In the genomic region with DNA sequence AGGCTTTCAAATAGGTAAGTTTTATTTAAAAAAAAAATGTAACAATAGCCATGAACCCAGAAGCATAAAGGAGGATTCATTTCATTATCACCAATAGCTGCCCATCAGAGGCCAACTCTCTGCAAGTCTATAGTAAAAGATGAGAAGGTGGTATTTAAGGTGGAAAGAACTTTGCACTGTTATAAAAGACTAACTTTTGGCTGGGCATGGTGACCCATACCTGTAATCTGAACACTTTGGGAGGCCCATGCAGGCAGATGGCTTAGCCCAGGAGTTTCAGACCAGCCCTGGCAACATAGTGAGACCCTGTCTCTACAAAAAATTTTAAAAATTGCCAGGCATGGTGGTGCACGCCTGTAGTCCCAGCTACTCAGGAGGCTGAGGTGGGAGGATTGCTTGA, we compare ENCODE assay signal across 24 cellular contexts. TPM values are rescaled to one million over a fixed set of nuclear protein-coding genes. Genes with fewer than 3 reads are reported as not detected.
DNase-seq lines count a peak whose midpoint lies in the region; ATAC-seq and TF ChIP-seq lines count a peak whose summit lies in the region.
"Had no signal": no experiment of that assay in that cellular context is flagged by ENCODE, and none has a peak within 500 bp of the region (broad histone marks: within the 10 kb centered on the region; RNA-seq: fewer than 3 reads in every experiment).

No MANE protein-coding gene starts in this region.

- H3K4me3 Mint-ChIP-seq in neural crest cell: no peak overlapping the region
- no peak overlapping the region for H3K4me3 Mint-ChIP-seq in stimulated activated memory B cell treated with anti-CD40 and anti-IgM and Interleukin-4, amounts not matched to agents 10 μg/mL and 1 μg/mL and 100 μg/mL, for 72 hours
- H3K4me3 Mint-ChIP-seq: CD14-positive monocyte; CD4-positive, alpha-beta memory T cell; CD4-positive, CD25-positive, alpha-beta regulatory T cell; CD8-positive, alpha-beta memory T cell had no signal

- TF ChIP-seq POLR2A in esophagus muscularis mucosa (IDR thresholded peaks at IDR 0.05; ENCODE audit: low read depth): no peak

- H3K36me3 ChIP-seq in liver (ENCODE audit: control insufficient read depth in 4 of 4, insufficient read depth in 3 of 4, low read depth in 1 of 4, low read length in 3 of 4): peaks cover 2 to 26% (median 21%) of the 10 kb centered on the region in 4 donors
- H3K36me3 ChIP-seq in esophagus muscularis mucosa: peaks cover 18 to 96% (median 67%) of the 10 kb centered on the region in 4 donors
- H3K36me3 ChIP-seq: BE2C, BLaER1 had no signal

- peak overlapping the region; percentile 59 for H3K27ac Mint-ChIP-seq in neural crest cell (ENCODE audit: unreplicated experiment)
- no peak overlapping the region for H3K27ac Mint-ChIP-seq in stimulated activated memory B cell treated with anti-CD40 and anti-IgM and Interleukin-4, amounts not matched to agents 10 μg/mL and 1 μg/mL and 100 μg/mL, for 72 hours
- H3K27ac Mint-ChIP-seq: CD14-positive monocyte; CD4-positive, alpha-beta memory T cell; CD4-positive, CD25-positive, alpha-beta regulatory T cell; CD8-positive, alpha-beta memory T cell had no signal

- DNase-seq in left lobe of liver (ENCODE audit: low spot score) (no peak), neural crest cell (ENCODE audit: low read depth, low spot score) (no peak), NCI-H146 (lab: John Stamatoyannopoulos, UW) (no peak), esophagus muscularis mucosa (ENCODE audit: extremely low spot score) (no peak)
- DNase-seq: 8988T; ACHN; BE2C; C1 segment of cervical spinal cord; CD4-positive, alpha-beta memory T cell; CD4-positive, CD25-positive, alpha-beta regulatory T cell; CD8-positive, alpha-beta memory T cell; COR-L47; DMS 273 treated with DMSO at 0.1 percent for 48 hours; DMS153; DMS53; DMS79; DND-41; EL; GDM1 had no signal

- no peak for TF ChIP-seq CTCF in liver (IDR thresholded peaks at IDR 0.05; ENCODE audit: low read depth, low read length, missing input control)
- no peak for TF ChIP-seq CTCF in neural crest cell (conservative IDR thresholded peaks at IDR 0.05)
- TF ChIP-seq CTCF in esophagus muscularis mucosa (IDR thresholded peaks at IDR 0.05): no peak

- no peak overlapping the region for H3K27ac ChIP-seq in liver (ENCODE audit: low read depth in 1 of 2, low read length in 2 of 2)
- H3K27ac ChIP-seq in esophagus muscularis mucosa (replicated peaks in 1 of 4): no peak overlapping the region
- H3K27ac ChIP-seq: BLaER1 had no signal

- no peak for TF ChIP-seq EP300 in esophagus muscularis mucosa (IDR thresholded peaks at IDR 0.05)

- H3K27me3 ChIP-seq in liver (ENCODE audit: control insufficient read depth in 4 of 4, insufficient read depth in 4 of 4, low read length in 3 of 4) (no peaks in the 10 kb centered on the region), esophagus muscularis mucosa (no peaks in the 10 kb centered on the region)
- H3K27me3 ChIP-seq: BE2C, BLaER1 had no signal

- 98% methylated on average over 1 of the region's 1 CpG for WGBS in liver
- WGBS in esophagus muscularis mucosa: 79% methylated on average over 1 of the region's 1 CpG

- H3K9me3 Mint-ChIP-seq in neural crest cell: no peaks in the 10 kb centered on the region
- H3K9me3 Mint-ChIP-seq in stimulated activated memory B cell treated with anti-CD40 and anti-IgM and Interleukin-4, amounts not matched to agents 10 μg/mL and 1 μg/mL and 100 μg/mL, for 72 hours: no peaks in the 10 kb centered on the region
- H3K9me3 Mint-ChIP-seq: CD4-positive, alpha-beta memory T cell; CD4-positive, CD25-positive, alpha-beta regulatory T cell; CD8-positive, alpha-beta memory T cell had no signal

- intact Hi-C loops in esophagus muscularis mucosa (cut with DNase I): no loop called here

- H3K4me1 Mint-ChIP-seq in neural crest cell: no peaks in the 10 kb centered on the region
- H3K4me1 Mint-ChIP-seq in stimulated activated memory B cell treated with anti-CD40 and anti-IgM and Interleukin-4, amounts not matched to agents 10 μg/mL and 1 μg/mL and 100 μg/mL, for 72 hours: no peaks in the 10 kb centered on the region
- H3K4me1 Mint-ChIP-seq: CD14-positive monocyte; CD4-positive, alpha-beta memory T cell; CD8-positive, alpha-beta memory T cell had no signal

- no peaks in the 10 kb centered on the region for H3K27me3 Mint-ChIP-seq in neural crest cell (ENCODE audit: low read depth)
- H3K27me3 Mint-ChIP-seq in stimulated activated memory B cell treated with anti-CD40 and anti-IgM and Interleukin-4, amounts not matched to agents 10 μg/mL and 1 μg/mL and 100 μg/mL, for 72 hours: no peaks in the 10 kb centered on the region
- H3K27me3 Mint-ChIP-seq: CD4-positive, alpha-beta memory T cell; CD4-positive, CD25-positive, alpha-beta regulatory T cell had no signal

- H3K36me3 Mint-ChIP-seq in neural crest cell (ENCODE audit: low read depth): peaks cover 20% of the 10 kb centered on the region
- no peaks in the 10 kb centered on the region for H3K36me3 Mint-ChIP-seq in stimulated activated memory B cell treated with anti-CD40 and anti-IgM and Interleukin-4, amounts not matched to agents 10 μg/mL and 1 μg/mL and 100 μg/mL, for 72 hours
- H3K36me3 Mint-ChIP-seq: CD14-positive monocyte; CD4-positive, alpha-beta memory T cell; CD4-positive, CD25-positive, alpha-beta regulatory T cell; CD8-positive, alpha-beta memory T cell had no signal

- peak; percentile 76 for ATAC-seq in left lobe of liver
- ATAC-seq in stimulated activated memory B cell treated with anti-CD40 and anti-IgM and Interleukin-4, amounts not matched to agents 10 μg/mL and 1 μg/mL and 100 μg/mL, for 72 hours: no peak

- H3K9ac ChIP-seq in liver (ENCODE audit: low read depth in 1 of 2, low read length in 2 of 2): no peak overlapping the region
- H3K9ac ChIP-seq: BLaER1 had no signal

- H3K4me1 ChIP-seq in liver (ENCODE audit: control insufficient read depth in 4 of 4, insufficient read depth in 4 of 4, low read length in 3 of 4) (peaks cover 0 to 4% (median 0%) of the 10 kb centered on the region in 4 donors), esophagus muscularis mucosa (peaks cover 0 to 3% (median 0%) of the 10 kb centered on the region in 4 donors)
- H3K4me1 ChIP-seq: BE2C, BLaER1 had no signal

- H3K4me3 ChIP-seq in liver (ENCODE audit: low read depth in 1 of 3, low read length in 3 of 3) (no peak overlapping the region), esophagus muscularis mucosa (no peak overlapping the region)
- H3K4me3 ChIP-seq: BLaER1, GM12878 had no signal

- H3K9me3 ChIP-seq in liver (ENCODE audit: control insufficient read depth in 4 of 4, low read length in 3 of 4) (no peaks in the 10 kb centered on the region), esophagus muscularis mucosa (no peaks in the 10 kb centered on the region)
- H3K9me3 ChIP-seq: BE2C, BLaER1 had no signal

- TF ChIP-seq RAD21 in liver (IDR thresholded peaks at IDR 0.05): no peak

TF ChIP-seq in liver, 16 proteins besides CTCF, POLR2A, EP300 and RAD21:
- TF ChIP-seq JUND (IDR thresholded peaks at IDR 0.05): no peak
- TF ChIP-seq, protein P1, sequence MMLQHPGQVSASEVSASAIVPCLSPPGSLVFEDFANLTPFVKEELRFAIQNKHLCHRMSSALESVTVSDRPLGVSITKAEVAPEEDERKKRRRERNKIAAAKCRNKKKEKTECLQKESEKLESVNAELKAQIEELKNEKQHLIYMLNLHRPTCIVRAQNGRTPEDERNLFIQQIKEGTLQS (IDR thresholded peaks at IDR 0.05): no peak
- TF ChIP-seq HNF4A (conservative IDR thresholded peaks at IDR 0.05): peak; percentile 25 to 49
- TF ChIP-seq EGR1 (IDR thresholded peaks at IDR 0.05; ENCODE audit: low read depth in 2 of 2): no peak
- TF ChIP-seq SP1 (IDR thresholded peaks at IDR 0.05): peak; percentile 6

RNA-seq across cellular contexts. Expression of a gene that starts 43.3 kb away (rescaled TPM):
- total RNA-seq in left lobe of liver (414 TPM), liver (1,000 to 10,000 TPM in 1 of 2 donors, 100 to 1,000 TPM in 1; 548 to 1,043 TPM), neural crest cell (2,382 and 2,466 TPM in 2 replicates), esophagus muscularis mucosa (1,000 to 10,000 TPM; 1,272 to 4,454 (median 2,978) TPM)
- polyA plus RNA-seq in liver: 100 to 1,000 TPM; 337 to 627 TPM
